In genomic region chr9:36865731-36866635, GRCh38 we compare ENCODE assay signal across 23 cellular contexts.
"Had no signal": no experiment of that assay in that cellular context is flagged by ENCODE, and none has a peak within 500 bp of the region (broad histone marks: within the 10 kb centered on the region; RNA-seq: fewer than 3 reads in every experiment).

No MANE protein-coding gene starts in this region.

- H3K36me3 ChIP-seq: prostate gland, tibial artery had no signal

- H3K27ac Mint-ChIP-seq: activated naive CD8-positive, alpha-beta T cell treated with anti-CD3 and anti-CD28 coated beads, Interleukin-2, amount 10 ng/mL, durations not matched to agents 7 days and 5 days; activated T-helper 2 cell treated with anti-CD3 and anti-CD28 coated beads, Interferon-gamma antibody, Interleukin-2, Interleukin-4, amounts not matched to agents 10 μg/mL and 5 μg/mL and 100 μg/mL, durations not matched to agents 14 hours and 24 hours and 36 hours; dendritic cell treated with granulocyte-macrophage colony-stimulating factor and Interleukin-4, amounts not matched to agents 40 ng/mL and 50 ng/mL, for 4 days; nephron progenitor cell; T-helper 2 cell treated with Interferon-gamma antibody and Interleukin-4, amounts not matched to agents 5 μg/mL and 100 μg/mL, for 36 hours had no signal

- H3K4me3 Mint-ChIP-seq: activated naive CD8-positive, alpha-beta T cell treated with anti-CD3 and anti-CD28 coated beads, Interleukin-2, amount 10 ng/mL, durations not matched to agents 7 days and 5 days; activated T-cell treated with anti-CD3 and anti-CD28 coated beads, Interleukin-2, amount 50 U/mL, for 4 hours; dendritic cell treated with granulocyte-macrophage colony-stimulating factor and Interleukin-4, amounts not matched to agents 40 ng/mL and 50 ng/mL, for 4 days; stimulated activated naive CD8-positive, alpha-beta T cell treated with anti-CD3 and anti-CD28 coated beads, Interleukin-15, amount 100 ng/mL, for 72 hours; T-helper 2 cell treated with Interferon-gamma antibody and Interleukin-4, amounts not matched to agents 5 μg/mL and 100 μg/mL, for 36 hours had no signal

- H3K4me1 Mint-ChIP-seq: activated naive CD8-positive, alpha-beta T cell treated with anti-CD3 and anti-CD28 coated beads, Interleukin-2, amount 10 ng/mL, durations not matched to agents 7 days and 5 days; stimulated activated naive CD8-positive, alpha-beta T cell treated with anti-CD3 and anti-CD28 coated beads, Interleukin-15, amount 100 ng/mL, for 72 hours had no signal

- H3K9me3 ChIP-seq: prostate gland, SK-N-SH, tibial artery had no signal

- DNase-seq: activated CD4-positive, alpha-beta T cell treated with anti-CD3 and anti-CD28 coated beads, Interleukin-2, amount 50 U/mL, for 4 hours; activated CD8-positive, alpha-beta memory T cell treated with anti-CD3 and anti-CD28 coated beads, Interleukin-2, amount 50 U/mL, for 48 hours; activated naive CD4-positive, alpha-beta T cell treated with Interleukin-2 at 50 U/mL for 16 hours; activated naive CD8-positive, alpha-beta T cell treated with anti-CD3 and anti-CD28 coated beads, Interleukin-2, amount 10 ng/mL, durations not matched to agents 7 days and 5 days; activated T-cell treated with anti-CD3 and anti-CD28 coated beads, Interleukin-2, amount 50 U/mL, for 4 hours; amygdala; effector CD4-positive, alpha-beta T cell; foreskin keratinocyte; hypothalamus; left ventricle myocardium superior; mesenchymal stem cell; occipital lobe; stimulated activated CD4-positive, alpha-beta T cell treated with anti-CD3 and anti-CD28 coated beads, Interleukin-4, amount 100 ng/mL, for 4 hours; stimulated activated naive CD8-positive, alpha-beta T cell treated with anti-CD3 and anti-CD28 coated beads, Interleukin-15, amount 100 ng/mL, for 72 hours; tibial artery had no signal

- H3K4me2 ChIP-seq: SK-N-SH had no signal

- H3K36me3 Mint-ChIP-seq: activated naive CD8-positive, alpha-beta T cell treated with anti-CD3 and anti-CD28 coated beads, Interleukin-2, amount 10 ng/mL, durations not matched to agents 7 days and 5 days had no signal

- ATAC-seq: activated T-cell treated with anti-CD3 and anti-CD28 coated beads, Interleukin-2, amount 50 U/mL, for 4 hours; foreskin keratinocyte; left ventricle myocardium superior; stimulated activated naive CD8-positive, alpha-beta T cell treated with anti-CD3 and anti-CD28 coated beads, Interleukin-15, amount 100 ng/mL, for 72 hours had no signal

- H3K4me1 ChIP-seq: foreskin keratinocyte, prostate gland, tibial artery had no signal

- H3K9ac ChIP-seq: SK-N-SH had no signal

- FAIRE-seq: endometrium, TTC549 had no signal

- H3K9me3 Mint-ChIP-seq: activated naive CD8-positive, alpha-beta T cell treated with anti-CD3 and anti-CD28 coated beads, Interleukin-2, amount 10 ng/mL, durations not matched to agents 7 days and 5 days; activated T-cell treated with anti-CD3 and anti-CD28 coated beads, Interleukin-2, amount 50 U/mL, for 4 hours; activated T-helper 2 cell treated with anti-CD3 and anti-CD28 coated beads, Interferon-gamma antibody, Interleukin-2, Interleukin-4, amounts not matched to agents 10 μg/mL and 5 μg/mL and 100 μg/mL, durations not matched to agents 14 hours and 24 hours and 36 hours; dendritic cell treated with granulocyte-macrophage colony-stimulating factor and Interleukin-4, amounts not matched to agents 40 ng/mL and 50 ng/mL, for 4 days; nephron progenitor cell; stimulated activated naive CD8-positive, alpha-beta T cell treated with anti-CD3 and anti-CD28 coated beads, Interleukin-15, amount 100 ng/mL, for 72 hours; T-helper 2 cell treated with Interferon-gamma antibody and Interleukin-4, amounts not matched to agents 5 μg/mL and 100 μg/mL, for 36 hours had no signal

- H3K27ac ChIP-seq: foreskin keratinocyte, prostate gland, tibial artery had no signal

- H3K4me3 ChIP-seq: prostate gland, tibial artery had no signal
